Comparison of ENCODE assay signal across 8 cellular contexts in genomic region chr17:13601317-13601775, GRCh38. TPM values are rescaled to one million over a fixed set of nuclear protein-coding genes. Genes with fewer than 3 reads are reported as not detected.
A peak's percentile ranks its signal among the peaks of the same experiment; 100 is the strongest.
DNase-seq lines count a peak whose midpoint lies in the region; ATAC-seq, FAIRE-seq and TF ChIP-seq lines count a peak whose summit lies in the region.

No MANE protein-coding gene starts in this region.

- H3K36me3 ChIP-seq in heart right ventricle: no peaks in the 10 kb centered on the region
- no peaks in the 10 kb centered on the region for H3K36me3 ChIP-seq in prostate gland

- peaks cover 0 to 74% (median 54%) of the 10 kb centered on the region in 7 donors for H3K27me3 ChIP-seq in heart right ventricle
- peaks cover 6% of the 10 kb centered on the region for H3K27me3 ChIP-seq in prostate gland (replicated peaks; ENCODE audit: insufficient read depth)

- no peak for TF ChIP-seq POLR2A in GM12891 (IDR thresholded peaks at IDR 0.05; ENCODE audit: low read depth, low read length)
- TF ChIP-seq POLR2A in prostate gland (IDR thresholded peaks at IDR 0.05): no peak

- H3K4me3 Mint-ChIP-seq in activated CD4-positive, alpha-beta memory T cell treated with anti-CD3 and anti-CD28 coated beads for 36 hours: peak overlapping the region; percentile 46
- H3K4me3 Mint-ChIP-seq in stimulated activated memory B cell treated with anti-CD40 and anti-IgM and Interleukin-4, amounts not matched to agents 10 μg/mL and 1 μg/mL and 100 μg/mL, for 72 hours: no peak overlapping the region

- FAIRE-seq in GM12891 (lab: Jason Lieb, UNC): no peak
- no peak for FAIRE-seq in D721Med (lab: Jason Lieb, UNC)

- intact Hi-C loops in activated CD4-positive, alpha-beta memory T cell treated with anti-CD3 and anti-CD28 coated beads for 36 hours (cut with micrococcal nuclease): no loop called here
- intact Hi-C loops in heart right ventricle (cut with DNase I) (no loop called here), prostate gland (cut with DNase I) (no loop called here)

- H3K9me3 ChIP-seq in heart right ventricle: no peaks in the 10 kb centered on the region
- H3K9me3 ChIP-seq in prostate gland: no peaks in the 10 kb centered on the region

- POLR2A ChIA-PET in activated CD4-positive, alpha-beta memory T cell treated with anti-CD3 and anti-CD28 coated beads for 36 hours (lab: Charles Lee): no interaction called here

- H3K27me3 Mint-ChIP-seq in activated CD4-positive, alpha-beta memory T cell treated with anti-CD3 and anti-CD28 coated beads for 36 hours: peaks cover 47% of the 10 kb centered on the region
- H3K27me3 Mint-ChIP-seq in stimulated activated memory B cell treated with anti-CD40 and anti-IgM and Interleukin-4, amounts not matched to agents 10 μg/mL and 1 μg/mL and 100 μg/mL, for 72 hours: peaks cover 72% of the 10 kb centered on the region

- H3K4me3 ChIP-seq in heart right ventricle: peak overlapping the region in 9 of 10 donors; percentile 37 to 59 (median 50)
- peak overlapping the region; percentile 32 to 38 for H3K4me3 ChIP-seq in prostate gland

- 1% methylated on average over 48 of the region's 48 CpGs for WGBS in heart right ventricle, 2 donors
- WGBS in prostate gland: under 1% methylated on average over 27 of the region's 48 CpGs

- DNase-seq in GM12891 (ENCODE audit: insufficient read length, low spot score): peak; percentile 9
- DNase-seq in activated CD4-positive, alpha-beta memory T cell treated with anti-CD3 and anti-CD28 coated beads for 36 hours: peak; percentile 15
- peak in 1 of 2 donors; percentile 16 for DNase-seq in heart right ventricle
- no peak for DNase-seq in prostate gland (ENCODE audit: low spot score)
- DNase-seq in T-helper 9 cell: no peak
- no peak for DNase-seq in D721Med (ENCODE audit: insufficient read length, low spot score)
- DNase-seq in NCI-H1436 treated with DMSO at 0.1 percent for 48 hours (lab: John Stamatoyannopoulos, UW): no peak

- H3K27ac Mint-ChIP-seq in activated CD4-positive, alpha-beta memory T cell treated with anti-CD3 and anti-CD28 coated beads for 36 hours: no peak overlapping the region
- H3K27ac Mint-ChIP-seq in stimulated activated memory B cell treated with anti-CD40 and anti-IgM and Interleukin-4, amounts not matched to agents 10 μg/mL and 1 μg/mL and 100 μg/mL, for 72 hours: no peak overlapping the region

- H3K36me3 Mint-ChIP-seq in activated CD4-positive, alpha-beta memory T cell treated with anti-CD3 and anti-CD28 coated beads for 36 hours: no peaks in the 10 kb centered on the region
- no peaks in the 10 kb centered on the region for H3K36me3 Mint-ChIP-seq in stimulated activated memory B cell treated with anti-CD40 and anti-IgM and Interleukin-4, amounts not matched to agents 10 μg/mL and 1 μg/mL and 100 μg/mL, for 72 hours

- CTCF ChIA-PET in activated CD4-positive, alpha-beta memory T cell treated with anti-CD3 and anti-CD28 coated beads for 36 hours (lab: Charles Lee): interaction anchor here (1.3 kb wide), 1 partner anchor 699 kb away, joined by 4 read pairs; the partner anchor contains the start of gene HS3ST3B1

- H3K4me1 ChIP-seq in heart right ventricle (peaks cover 0 to 24% (median 18%) of the 10 kb centered on the region in 9 donors), prostate gland (replicated peaks) (peaks cover 6% of the 10 kb centered on the region)

- H3K27ac ChIP-seq in heart right ventricle: peak overlapping the region in 2 of 10 donors; percentile 40 to 60
- H3K27ac ChIP-seq in prostate gland: peak overlapping the region; percentile 67 to 68

- no peaks in the 10 kb centered on the region for H3K9me3 Mint-ChIP-seq in activated CD4-positive, alpha-beta memory T cell treated with anti-CD3 and anti-CD28 coated beads for 36 hours
- no peaks in the 10 kb centered on the region for H3K9me3 Mint-ChIP-seq in stimulated activated memory B cell treated with anti-CD40 and anti-IgM and Interleukin-4, amounts not matched to agents 10 μg/mL and 1 μg/mL and 100 μg/mL, for 72 hours

- H3K4me1 Mint-ChIP-seq in activated CD4-positive, alpha-beta memory T cell treated with anti-CD3 and anti-CD28 coated beads for 36 hours (ENCODE audit: low read depth): peaks cover 8% of the 10 kb centered on the region
- H3K4me1 Mint-ChIP-seq in stimulated activated memory B cell treated with anti-CD40 and anti-IgM and Interleukin-4, amounts not matched to agents 10 μg/mL and 1 μg/mL and 100 μg/mL, for 72 hours: peaks cover 11% of the 10 kb centered on the region

- ATAC-seq in heart right ventricle: peak; percentile 48 to 69 (median 60)
- ATAC-seq in stimulated activated memory B cell treated with anti-CD40 and anti-IgM and Interleukin-4, amounts not matched to agents 10 μg/mL and 1 μg/mL and 100 μg/mL, for 72 hours: no peak

- TF ChIP-seq CTCF in heart right ventricle (IDR thresholded peaks at IDR 0.05) (no peak), prostate gland (IDR thresholded peaks at IDR 0.05) (no peak), D721Med (IDR thresholded peaks at IDR 0.05; ENCODE audit: insufficient read depth, missing control alignments) (no peak)

TF ChIP-seq in GM12891, 5 proteins besides CTCF, POLR2A, EP300 and RAD21:
- no peak for TF ChIP-seq SPI1 (IDR thresholded peaks at IDR 0.05; ENCODE audit: low read depth, low read length)
- TF ChIP-seq TAF1 (IDR thresholded peaks at IDR 0.05; ENCODE audit: low read depth, low read length): no peak
- TF ChIP-seq POLR2AphosphoS5 (IDR thresholded peaks at IDR 0.05; ENCODE audit: low read depth, low read length): no peak
- TF ChIP-seq POU2F2 (IDR thresholded peaks at IDR 0.05; ENCODE audit: low read depth, low read length): no peak
- no peak for TF ChIP-seq PAX5 (IDR thresholded peaks at IDR 0.05; ENCODE audit: insufficient read depth, low read length, severe bottlenecking)

RNA-seq across cellular contexts. Expression of gene HS3ST3A1, which starts 0.4 kb away (rescaled TPM):
- polyA plus RNA-seq in GM12891 (2012; ENCODE audit: low read depth, missing spikeins): not detected
- 1 to 10 TPM in 1 of 2 experiments, under 1 TPM in 1; 0.85 to 1.8 TPM for total RNA-seq in activated CD4-positive, alpha-beta memory T cell treated with anti-CD3 and anti-CD28 coated beads for 36 hours
- total RNA-seq in heart right ventricle (1 to 10 TPM in 6 of 10 donors, under 1 TPM in 4; 0.12 to 4.1 (median 1.8) TPM), prostate gland (10 to 100 TPM in 1 of 2 donors, 1 to 10 TPM in 1; 3.1 to 14.3 TPM)
- 1 to 10 TPM in 1 of 2 donors, not detected in 1; 1.0 TPM for polyA plus RNA-seq in heart right ventricle

Comparison
In these comparisons a context has a peak if more than half of its experiments do, and no peak if none do; other contexts are left out.
1. DNase-seq: peak in GM12891 (single experiment) and activated CD4-positive, alpha-beta memory T cell treated with anti-CD3 and anti-CD28 coated beads for 36 hours (single experiment); none in prostate gland (single experiment), T-helper 9 cell (single experiment), D721Med (single experiment) and NCI-H1436 treated with DMSO at 0.1 percent for 48 hours (single experiment).